ENCODE assay signal across 31 cellular contexts in genomic region chr18:23276456-23276855, GRCh38.
A peak's percentile ranks its signal among the peaks of the same experiment; 100 is the strongest.
DNase-seq lines count a peak whose midpoint lies in the region; ATAC-seq and TF ChIP-seq lines count a peak whose summit lies in the region.
"Had no signal": no experiment of that assay in that cellular context is flagged by ENCODE, and none has a peak within 500 bp of the region (broad histone marks: within the 10 kb centered on the region; RNA-seq: fewer than 3 reads in every experiment).

No MANE protein-coding gene starts in this region.

- intact Hi-C loops in Right ventricle myocardium superior (cut with DNase I) (no loop called here), PC-3 (cut with micrococcal nuclease) (no loop called here)

- TF ChIP-seq CTCF in osteocyte (IDR thresholded peaks at IDR 0.05) (no peak), PC-3 (conservative IDR thresholded peaks at IDR 0.05; ENCODE audit: low read depth, low read length) (no peak)

- H3K9me3 ChIP-seq in PC-3 (ENCODE audit: low read length), result no peaks in the 10 kb centered on the region
- H3K9me3 ChIP-seq: colonic mucosa, pancreas had no signal

- no TSS peak for BruUV-seq in PC-3 (replicated peaks; lab: Mats Ljungman, UMichigan)

- no peaks in the 10 kb centered on the region for H3K79me2 ChIP-seq in PC-3 (ENCODE audit: low read length)

- peaks cover 15% of the 10 kb centered on the region for H3K4me1 Mint-ChIP-seq in osteocyte (ENCODE audit: unreplicated experiment)

- no peak overlapping the region for H2AFZ ChIP-seq in PC-3 (ENCODE audit: low read length)

- no peak overlapping the region for H3K4me3 Mint-ChIP-seq in osteocyte (ENCODE audit: unreplicated experiment)
- H3K4me3 Mint-ChIP-seq: activated B cell treated with CpG ODN at 0.5 μM for 24 hours; activated CD4-positive, alpha-beta T cell treated with anti-CD3 and anti-CD28 coated beads, Interleukin-2, amount 10 ng/mL, durations not matched to agents 7 days and 5 days; nephron progenitor cell had no signal

- no peaks in the 10 kb centered on the region for H3K27me3 Mint-ChIP-seq in osteocyte (ENCODE audit: unreplicated experiment)
- H3K27me3 Mint-ChIP-seq: activated B cell treated with CpG ODN at 0.5 μM for 24 hours; activated CD4-positive, alpha-beta T cell treated with anti-CD3 and anti-CD28 coated beads, Interleukin-2, amount 10 ng/mL, durations not matched to agents 7 days and 5 days had no signal

- no peaks in the 10 kb centered on the region for H3F3A ChIP-seq in PC-3 (ENCODE audit: low read length, unreplicated experiment)

- POLR2A ChIA-PET in PC-3 (lab: Charles Lee; ENCODE audit: unreplicated experiment), result no interaction called here

- no peaks in the 10 kb centered on the region for H4K20me1 ChIP-seq in PC-3 (ENCODE audit: low read length)

- CTCF ChIA-PET in PC-3 (lab: Charles Lee), result interaction anchor here (0.6 kb wide), 1 partner anchor 17 kb away, joined by 3 read pairs; no protein-coding TSS in a partner anchor

- no peak overlapping the region for H3K27ac Mint-ChIP-seq in osteocyte (ENCODE audit: unreplicated experiment)
- H3K27ac Mint-ChIP-seq: activated B cell treated with CpG ODN at 0.5 μM for 24 hours, nephron progenitor cell had no signal

- H3K27ac ChIP-seq in PC-3 (ENCODE audit: low read length), result no peak overlapping the region
- H3K27ac ChIP-seq: colonic mucosa, epithelial cell of prostate, pancreas, tibial nerve had no signal

- peaks cover 13% of the 10 kb centered on the region for H3K4me1 ChIP-seq in PC-3 (ENCODE audit: insufficient read depth, low read length)
- H3K4me1 ChIP-seq: colonic mucosa, pancreas had no signal

- peaks cover 9% of the 10 kb centered on the region for H3K9me3 Mint-ChIP-seq in osteocyte (ENCODE audit: unreplicated experiment)

- H3K9ac ChIP-seq in PC-3 (ENCODE audit: low read length), result no peak overlapping the region

- DNase-seq in Ammon's horn (ENCODE audit: low spot score) (peak; percentile 19), NCI-H446 treated with DMSO at 0.1 percent for 48 hours (lab: John Stamatoyannopoulos, UW) (peak; percentile 53), Right ventricle myocardium superior (peak; percentile 50), myocyte (ENCODE audit: low read depth) (peak; percentile 70), SW 1271 (lab: John Stamatoyannopoulos, UW) (no peak), osteocyte (ENCODE audit: extremely low spot score, unreplicated experiment) (no peak), PC-3 (no peak)
- DNase-seq: activated B cell treated with CpG ODN at 0.5 μM for 24 hours; activated CD4-positive, alpha-beta T cell treated with anti-CD3 and anti-CD28 coated beads, Interleukin-2, amount 10 ng/mL, durations not matched to agents 7 days and 5 days; activated effector memory CD4-positive, alpha-beta T cell treated with Interleukin-2 at 50 U/mL for 16 hours; activated T-cell treated with anti-CD3 and anti-CD28 coated beads, Interleukin-2, amount 50 U/mL, for 1 hour; colonic mucosa; effector memory CD4-positive, alpha-beta T cell; GDM1; Kasumi-1; kidney; NCI-H1417 treated with DMSO at 0.1 percent for 48 hours; NCI-H2081; NCI-H345; NCI-H82; nephron progenitor cell; pancreas; RPMI8226; stimulated activated CD8-positive, alpha-beta memory T cell treated with anti-CD3 and anti-CD28 coated beads, Interleukin-4, amount 100 ng/mL, for 48 hours; T-helper 1 cell had no signal

- no peaks in the 10 kb centered on the region for H3K9me2 ChIP-seq in PC-3 (replicated peaks; ENCODE audit: low read length)

- H3K4me2 ChIP-seq in PC-3 (ENCODE audit: low read length), result no peak overlapping the region

- ATAC-seq in Right ventricle myocardium superior (ENCODE audit: poor library complexity) (peak; percentile 92), GM21447 (IDR thresholded peaks at IDR 0.05; ENCODE audit: unreplicated experiment) (no peak), PC-3 (no peak)
- ATAC-seq: activated naive CD4-positive, alpha-beta T cell treated with anti-CD3 and anti-CD28 coated beads, Interleukin-2, amount 50 U/mL, for 72 hours; HCT116; HepG2; pancreas had no signal

- no peaks in the 10 kb centered on the region for H3K27me3 ChIP-seq in PC-3 (ENCODE audit: low read length)
- H3K27me3 ChIP-seq: colonic mucosa, pancreas, tibial nerve had no signal

- no peak overlapping the region for H3K4me3 ChIP-seq in PC-3 (ENCODE audit: low read length)
- H3K4me3 ChIP-seq: colonic mucosa, pancreas, tibial nerve had no signal

- no peaks in the 10 kb centered on the region for H3K36me3 ChIP-seq in PC-3 (ENCODE audit: low read depth, low read length)
- H3K36me3 ChIP-seq: colonic mucosa, pancreas had no signal

- H3K36me3 Mint-ChIP-seq in osteocyte (ENCODE audit: unreplicated experiment), result peaks cover 4% of the 10 kb centered on the region

Comparison
In these comparisons a context has a peak if more than half of its experiments do, and no peak if none do; other contexts are left out.
1. DNase-seq: peak in Ammon's horn (single experiment), NCI-H446 treated with DMSO at 0.1 percent for 48 hours (single experiment), Right ventricle myocardium superior (single experiment) and myocyte (single experiment); none in SW 1271 (0 of 2), osteocyte (single experiment) and PC-3 (single experiment).